ENCODE assay signal across 13 cellular contexts in the genomic region with DNA sequence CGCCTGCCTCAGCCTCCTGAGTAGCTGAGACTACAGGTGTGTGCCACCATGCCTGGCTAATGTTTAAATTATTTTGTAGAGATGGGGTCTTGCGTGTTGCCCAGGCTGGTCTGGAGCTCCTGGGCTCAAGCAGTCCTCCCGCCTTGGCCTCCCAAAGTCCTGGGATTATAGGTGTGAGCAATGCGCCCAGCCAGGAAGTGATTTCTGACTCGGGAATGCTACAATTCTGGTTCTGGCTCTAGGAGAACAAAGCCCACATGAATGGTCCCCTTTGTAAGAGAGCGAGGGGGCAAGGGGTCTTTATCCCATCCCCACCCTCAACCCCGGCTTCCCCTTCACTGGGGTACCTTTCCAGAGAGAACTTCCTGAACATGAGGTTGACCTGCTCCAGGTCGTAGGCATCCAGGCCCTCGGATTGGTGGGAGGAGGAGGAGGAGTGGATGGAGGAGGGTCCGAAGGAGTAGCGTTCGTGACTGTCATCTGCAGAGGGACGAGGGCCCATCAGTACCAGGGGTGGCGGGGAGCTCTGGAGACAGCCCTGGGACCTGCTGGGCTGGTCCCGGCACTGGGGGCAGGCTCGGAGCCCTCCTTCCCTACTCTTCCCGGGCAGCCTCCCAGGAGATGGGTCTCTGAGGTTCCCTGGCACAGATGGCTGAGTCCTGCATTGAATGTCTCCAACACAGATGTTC.
"Had no signal": no experiment of that assay in that cellular context is flagged by ENCODE, and none has a peak within 500 bp of the region (broad histone marks: within the 10 kb centered on the region; RNA-seq: fewer than 3 reads in every experiment).

No MANE protein-coding gene starts in this region.

- H3K4me1 ChIP-seq: left lung, upper lobe of left lung had no signal

- DNase-seq: activated CD4-positive, alpha-beta T cell treated with anti-CD3 and anti-CD28 coated beads for 4 hours; activated CD8-positive, alpha-beta T cell treated with anti-CD3 and anti-CD28 coated beads for 36 hours; activated naive CD8-positive, alpha-beta T cell treated with anti-CD3 and anti-CD28 coated beads for 36 hours; amygdala; cerebellar nuclear complex; effector memory CD4-positive, alpha-beta T cell; foreskin melanocyte; nephron progenitor cell; stimulated activated naive CD8-positive, alpha-beta T cell treated with anti-CD3 and anti-CD28 coated beads, Interleukin-15, amount 100 ng/mL, for 72 hours; T-helper 17 cell; upper lobe of left lung had no signal

- H3K27ac ChIP-seq: left lung, upper lobe of left lung had no signal

- H3K27me3 ChIP-seq: upper lobe of left lung had no signal

- H3K4me3 ChIP-seq: left lung, upper lobe of left lung had no signal

- H3K36me3 ChIP-seq: left lung, upper lobe of left lung had no signal

- ATAC-seq: activated CD8-positive, alpha-beta T cell treated with anti-CD3 and anti-CD28 coated beads for 36 hours; left lung; sciatic nerve; T-helper 17 cell had no signal

- H3K9me3 ChIP-seq: left lung, upper lobe of left lung had no signal
